In the genomic region with DNA sequence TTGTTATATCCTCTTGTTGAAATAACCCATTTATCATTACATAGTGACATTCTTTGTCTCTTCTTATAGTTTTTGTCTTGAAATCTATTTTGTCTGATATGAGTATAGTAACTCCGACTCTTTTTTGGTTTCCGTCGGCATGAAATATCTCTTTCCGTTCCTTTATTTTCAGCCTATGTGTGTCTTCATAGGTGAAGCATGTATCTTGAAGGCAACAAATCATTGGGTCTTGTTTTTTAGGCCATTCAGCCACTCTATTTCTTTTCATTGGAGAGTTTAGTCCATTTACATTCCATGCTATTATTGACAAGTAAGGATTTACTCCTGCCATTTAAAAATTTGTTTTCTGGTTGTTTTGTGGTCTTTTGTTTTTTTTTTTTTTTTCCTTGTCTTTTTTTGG, we compare ENCODE assay signal across 31 cellular contexts.
A peak's percentile ranks its signal among the peaks of the same experiment; 100 is the strongest.
DNase-seq lines count a peak whose midpoint lies in the region; ATAC-seq, FAIRE-seq and TF ChIP-seq lines count a peak whose summit lies in the region.
"Had no signal": no experiment of that assay in that cellular context is flagged by ENCODE, and none has a peak within 500 bp of the region (broad histone marks: within the 10 kb centered on the region; RNA-seq: fewer than 3 reads in every experiment).

No MANE protein-coding gene starts in this region.

- CTCF ChIA-PET in HEK293 (lab: Yijun Ruan, JAX): interaction anchor here (0.6 kb wide), 1 partner anchor 309 kb away, joined by 4 read pairs; no protein-coding TSS in a partner anchor
- CTCF ChIA-PET in K562 (lab: Yijun Ruan, JAX; ENCODE audit: low intra/inter-chr PET ratio): no interaction called here

- H2AFZ ChIP-seq in K562 (ENCODE audit: low read depth, low read length): no peak overlapping the region

- in situ Hi-C loops in K562 (cut with MboI): no loop called here

- no peaks in the 10 kb centered on the region for H3K4me1 ChIP-seq in HEK293 (ENCODE audit: control insufficient read depth, insufficient read depth, low read length)
- no peaks in the 10 kb centered on the region for H3K4me1 ChIP-seq in K562 (replicated peaks in 1 of 2; ENCODE audit: control insufficient read depth in 2 of 2, insufficient read depth in 2 of 2, low read length in 2 of 2)
- H3K4me1 ChIP-seq: A549; BE2C; BLaER1; BLaER1 treated with 17β-estradiol and CSF1 and Interleukin-3, amounts not matched to agents 10 nM and 100 nM; Caco-2 had no signal

- no peak overlapping the region for H3K4me2 ChIP-seq in K562 (ENCODE audit: insufficient read depth, low read length)
- H3K4me2 ChIP-seq: A549; BLaER1; BLaER1 treated with 17β-estradiol and CSF1 and Interleukin-3, amounts not matched to agents 10 nM and 100 nM had no signal

- no peaks in the 10 kb centered on the region for H3K79me2 ChIP-seq in K562 (ENCODE audit: control insufficient read depth, insufficient read depth, low read length)

- TF ChIP-seq CTCF in HEK293 (tag by site-specific recombination; IDR thresholded peaks at IDR 0.05) (no peak), K562 (IDR thresholded peaks at IDR 0.05 in 2 of 3, conservative IDR thresholded peaks at IDR 0.05 in 1 of 3; ENCODE audit: insufficient read depth in 2 of 3, low read depth in 1 of 3, low read length in 3 of 3) (no peak)

- no TSS peak for BruUV-seq in K562 (replicated peaks; lab: Mats Ljungman, UMichigan)

- POLR2A ChIA-PET in HEK293 (lab: Yijun Ruan, JAX): no interaction called here
- POLR2A ChIA-PET in K562 (lab: Yijun Ruan, JAX): no interaction called here

- H3K9me3 ChIP-seq in HEK293 (ENCODE audit: control insufficient read depth, insufficient read depth, low read depth, low read length) (no peaks in the 10 kb centered on the region), K562 (replicated peaks; ENCODE audit: control insufficient read depth, insufficient read depth, low read depth, low read length) (no peaks in the 10 kb centered on the region)
- H3K9me3 ChIP-seq: A549, BE2C, Caco-2 had no signal

- no peaks in the 10 kb centered on the region for H3K9me1 ChIP-seq in K562 (ENCODE audit: control insufficient read depth, insufficient read depth, low read length)

- no peak for TF ChIP-seq POLR2A in K562 (conservative IDR thresholded peaks at IDR 0.05)

- no peak for TF ChIP-seq EP300 in K562 (IDR thresholded peaks at IDR 0.05; ENCODE audit: low read length)

- no peak for DNase-seq in K562 (ENCODE audit: extremely low read depth in 1 of 4, low spot score in 3 of 4)
- DNase-seq in stimulated activated naive CD4-positive, alpha-beta T cell treated with Interleukin-2 at 50 U/mL for 16 hours (lab: John Stamatoyannopoulos, UW): no peak
- DNase-seq in stimulated activated CD4-positive, alpha-beta T cell treated with anti-CD3 and anti-CD28 coated beads, Interleukin-4, amount 100 ng/mL, for 24 hours: no peak
- DNase-seq: 8988T; ACHN; AML-193; BE2C; C1 segment of cervical spinal cord; Caco-2; Calu3; CD4-positive, alpha-beta memory T cell; CD4-positive, alpha-beta T cell; CD4-positive, CD25-positive, alpha-beta regulatory T cell; CD8-positive, alpha-beta memory T cell; CD8-positive, alpha-beta T cell; COR-L47; DMS 273 treated with DMSO at 0.1 percent for 48 hours; DMS153; DMS53; DMS79; DMS79 treated with DMSO at 0.1 percent for 48 hours; DND-41; EL had no signal

- no peak for ATAC-seq in K562
- ATAC-seq: A549; CD8-positive, alpha-beta T cell had no signal

- no peak overlapping the region for H3K9ac ChIP-seq in K562 (ENCODE audit: insufficient read depth in 1 of 2, low read depth in 2 of 2, low read length in 2 of 2)
- H3K9ac ChIP-seq: BLaER1; BLaER1 treated with 17β-estradiol and CSF1 and Interleukin-3, amounts not matched to agents 10 nM and 100 nM had no signal

- H3K27me3 ChIP-seq in K562 (ENCODE audit: control insufficient read depth in 2 of 2, insufficient read depth in 2 of 2, low read length in 2 of 2): no peaks in the 10 kb centered on the region
- H3K27me3 ChIP-seq: BE2C; BLaER1; BLaER1 treated with 17β-estradiol and CSF1 and Interleukin-3, amounts not matched to agents 10 nM and 100 nM had no signal

- no peak for TF ChIP-seq RAD21 in K562 (CRISPR knock-in tag; conservative IDR thresholded peaks at IDR 0.05 in 1 of 2, IDR thresholded peaks at IDR 0.05 in 1 of 2)

- intact Hi-C loops in K562 (cut with micrococcal nuclease): no loop called here

- FAIRE-seq in K562 (lab: Jason Lieb, UNC): peak; percentile 6
- FAIRE-seq: A204.1, A549, D721Med had no signal

- H3K36me3 ChIP-seq in HEK293 (ENCODE audit: control insufficient read depth in 2 of 2, insufficient read depth in 1 of 2, low read length in 2 of 2) (no peaks in the 10 kb centered on the region), K562 (ENCODE audit: control insufficient read depth, insufficient read depth, low read length) (no peaks in the 10 kb centered on the region)
- H3K36me3 ChIP-seq: BE2C; BLaER1; BLaER1 treated with 17β-estradiol and CSF1 and Interleukin-3, amounts not matched to agents 10 nM and 100 nM had no signal

- H3K27ac ChIP-seq in HEK293 (ENCODE audit: extremely low read depth, low read depth, low read length) (no peak overlapping the region), K562 (ENCODE audit: extremely low read depth, low read depth, low read length) (no peak overlapping the region)
- H3K27ac ChIP-seq: 22Rv1; A549; BLaER1; BLaER1 treated with 17β-estradiol and CSF1 and Interleukin-3, amounts not matched to agents 10 nM and 100 nM; C4-2B had no signal

- H3K4me3 ChIP-seq in HEK293 (ENCODE audit: low read depth, low read length) (no peak overlapping the region), K562 (no peak overlapping the region)
- H3K4me3 ChIP-seq: A549; BLaER1; BLaER1 treated with 17β-estradiol and CSF1 and Interleukin-3, amounts not matched to agents 10 nM and 100 nM had no signal

- 1% methylated on average over 4 of the region's 4 CpGs for WGBS in K562 (ENCODE audit: insufficient coverage, low coverage, missing lambda C conversion rate)

- H4K20me1 ChIP-seq in K562 (replicated peaks; ENCODE audit: control insufficient read depth, insufficient read depth, low read length): no peaks in the 10 kb centered on the region
- H4K20me1 ChIP-seq: BLaER1; BLaER1 treated with 17β-estradiol and CSF1 and Interleukin-3, amounts not matched to agents 10 nM and 100 nM had no signal

TF ChIP-seq in HEK293, 187 proteins besides CTCF, POLR2A, EP300 and RAD21 (continues in another document):
- TF ChIP-seq ZNF19 (tag by site-specific recombination; IDR thresholded peaks at IDR 0.05; ENCODE audit: low read depth): no peak
- TF ChIP-seq, protein P1, sequence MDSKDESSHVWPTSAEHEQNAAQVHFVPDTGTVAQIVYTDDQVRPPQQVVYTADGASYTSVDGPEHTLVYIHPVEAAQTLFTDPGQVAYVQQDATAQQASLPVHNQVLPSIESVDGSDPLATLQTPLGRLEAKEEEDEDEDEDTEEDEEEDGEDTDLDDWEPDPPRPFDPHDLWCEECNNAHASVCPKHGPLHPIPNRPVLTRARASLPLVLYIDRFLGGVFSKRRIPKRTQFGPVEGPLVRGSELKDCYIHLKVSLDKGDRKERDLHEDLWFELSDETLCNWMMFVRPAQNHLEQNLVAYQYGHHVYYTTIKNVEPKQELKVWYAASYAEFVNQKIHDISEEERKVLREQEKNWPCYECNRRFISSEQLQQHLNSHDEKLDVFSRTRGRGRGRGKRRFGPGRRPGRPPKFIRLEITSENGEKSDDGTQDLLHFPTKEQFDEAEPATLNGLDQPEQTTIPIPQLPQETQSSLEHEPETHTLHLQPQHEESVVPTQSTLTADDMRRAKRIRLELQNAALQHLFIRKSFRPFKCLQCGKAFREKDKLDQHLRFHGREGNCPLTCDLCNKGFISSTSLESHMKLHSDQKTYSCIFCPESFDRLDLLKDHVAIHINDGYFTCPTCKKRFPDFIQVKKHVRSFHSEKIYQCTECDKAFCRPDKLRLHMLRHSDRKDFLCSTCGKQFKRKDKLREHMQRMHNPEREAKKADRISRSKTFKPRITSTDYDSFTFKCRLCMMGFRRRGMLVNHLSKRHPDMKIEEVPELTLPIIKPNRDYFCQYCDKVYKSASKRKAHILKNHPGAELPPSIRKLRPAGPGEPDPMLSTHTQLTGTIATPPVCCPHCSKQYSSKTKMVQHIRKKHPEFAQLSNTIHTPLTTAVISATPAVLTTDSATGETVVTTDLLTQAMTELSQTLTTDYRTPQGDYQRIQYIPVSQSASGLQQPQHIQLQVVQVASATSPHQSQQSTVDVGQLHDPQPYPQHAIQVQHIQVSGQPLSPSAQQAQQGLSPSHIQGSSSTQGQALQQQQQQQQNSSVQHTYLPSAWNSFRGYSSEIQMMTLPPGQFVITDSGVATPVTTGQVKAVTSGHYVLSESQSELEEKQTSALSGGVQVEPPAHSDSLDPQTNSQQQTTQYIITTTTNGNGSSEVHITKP (tag by site-specific recombination; IDR thresholded peaks at IDR 0.05): no peak

TF ChIP-seq in K562, 482 proteins besides CTCF, POLR2A, EP300 and RAD21 (continues in another document):
- TF ChIP-seq, protein P2, sequence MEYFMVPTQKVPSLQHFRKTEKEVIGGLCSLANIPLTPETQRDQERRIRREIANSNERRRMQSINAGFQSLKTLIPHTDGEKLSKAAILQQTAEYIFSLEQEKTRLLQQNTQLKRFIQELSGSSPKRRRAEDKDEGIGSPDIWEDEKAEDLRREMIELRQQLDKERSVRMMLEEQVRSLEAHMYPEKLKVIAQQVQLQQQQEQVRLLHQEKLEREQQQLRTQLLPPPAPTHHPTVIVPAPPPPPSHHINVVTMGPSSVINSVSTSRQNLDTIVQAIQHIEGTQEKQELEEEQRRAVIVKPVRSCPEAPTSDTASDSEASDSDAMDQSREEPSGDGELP (CRISPR knock-in tag; IDR thresholded peaks at IDR 0.05; ENCODE audit: borderline replicate concordance): no peak
- no peak for TF ChIP-seq ZNF224 (CRISPR knock-in tag; IDR thresholded peaks at IDR 0.05)
- TF ChIP-seq, protein P3, sequence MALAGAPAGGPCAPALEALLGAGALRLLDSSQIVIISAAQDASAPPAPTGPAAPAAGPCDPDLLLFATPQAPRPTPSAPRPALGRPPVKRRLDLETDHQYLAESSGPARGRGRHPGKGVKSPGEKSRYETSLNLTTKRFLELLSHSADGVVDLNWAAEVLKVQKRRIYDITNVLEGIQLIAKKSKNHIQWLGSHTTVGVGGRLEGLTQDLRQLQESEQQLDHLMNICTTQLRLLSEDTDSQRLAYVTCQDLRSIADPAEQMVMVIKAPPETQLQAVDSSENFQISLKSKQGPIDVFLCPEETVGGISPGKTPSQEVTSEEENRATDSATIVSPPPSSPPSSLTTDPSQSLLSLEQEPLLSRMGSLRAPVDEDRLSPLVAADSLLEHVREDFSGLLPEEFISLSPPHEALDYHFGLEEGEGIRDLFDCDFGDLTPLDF (CRISPR knock-in tag; IDR thresholded peaks at IDR 0.05): no peak
- TF ChIP-seq TFAM (CRISPR knock-in tag; conservative IDR thresholded peaks at IDR 0.05): no peak
- TF ChIP-seq SMARCA4 (IDR thresholded peaks at IDR 0.05): no peak
- TF ChIP-seq, protein P4, sequence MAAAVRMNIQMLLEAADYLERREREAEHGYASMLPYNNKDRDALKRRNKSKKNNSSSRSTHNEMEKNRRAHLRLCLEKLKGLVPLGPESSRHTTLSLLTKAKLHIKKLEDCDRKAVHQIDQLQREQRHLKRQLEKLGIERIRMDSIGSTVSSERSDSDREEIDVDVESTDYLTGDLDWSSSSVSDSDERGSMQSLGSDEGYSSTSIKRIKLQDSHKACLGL (CRISPR knock-in tag; IDR thresholded peaks at IDR 0.05; ENCODE audit: borderline replicate concordance, poor library complexity, severe bottlenecking): no peak
- TF ChIP-seq NR3C1 (CRISPR knock-in tag; IDR thresholded peaks at IDR 0.05): no peak
- TF ChIP-seq ARID2 (IDR thresholded peaks at IDR 0.05): no peak
